ENCODE assay signal across 18 cellular contexts in the genomic region with DNA sequence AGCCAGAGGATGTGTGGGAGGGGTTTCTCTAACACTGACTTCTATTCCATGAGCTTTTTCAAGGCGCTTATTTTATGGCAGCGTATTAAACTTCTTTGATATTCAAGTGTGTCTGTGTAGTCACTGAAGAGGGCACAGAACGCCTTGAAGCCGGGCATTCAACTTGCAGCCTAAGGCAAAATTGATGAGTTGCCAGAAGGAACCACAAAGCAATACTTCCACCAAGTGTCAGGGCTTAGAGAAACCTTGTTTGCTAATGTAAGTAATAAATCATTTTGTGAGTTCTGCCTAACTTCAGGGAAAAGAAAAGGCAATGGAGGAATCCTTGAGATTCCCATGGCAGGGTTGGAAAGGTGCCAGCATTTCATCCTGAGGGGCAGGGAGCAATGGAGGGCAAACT.
DNase-seq lines count a peak whose midpoint lies in the region; ATAC-seq, FAIRE-seq and TF ChIP-seq lines count a peak whose summit lies in the region.
"Had no signal": no experiment of that assay in that cellular context is flagged by ENCODE, and none has a peak within 500 bp of the region (broad histone marks: within the 10 kb centered on the region; RNA-seq: fewer than 3 reads in every experiment).

No MANE protein-coding gene starts in this region.

- peaks cover 2% of the 10 kb centered on the region for H3K27me3 Mint-ChIP-seq in endothelial cell (ENCODE audit: unreplicated experiment)
- H3K27me3 Mint-ChIP-seq in mesothelial cell of epicardium (ENCODE audit: low read depth): no peaks in the 10 kb centered on the region
- H3K27me3 Mint-ChIP-seq: IgD-negative memory B cell; stimulated activated naive B cell treated with anti-CD40 and anti-IgM and Interleukin-4, amounts not matched to agents 10 μg/mL and 1 μg/mL and 100 μg/mL, for 72 hours had no signal

- H3K4me1 ChIP-seq in HepG2 (ENCODE audit: insufficient read depth, low read length) (peaks cover 38% of the 10 kb centered on the region), stomach (peaks cover 0 to 25% (median 5%) of the 10 kb centered on the region in 4 donors)

- no peaks in the 10 kb centered on the region for H4K20me1 ChIP-seq in HepG2 (ENCODE audit: insufficient read depth, low read length)

- CTCF ChIA-PET in HepG2 (lab: Yijun Ruan, JAX; ENCODE audit: low intra/inter-chr PET ratio, low total read pairs): no interaction called here

- WGBS in HepG2 (ENCODE audit: low lambda C conversion rate): 99% methylated on average over 4 of the region's 4 CpGs
- WGBS in stomach, 5 donors: 73 to 90% (median 76%) methylated on average over 4 of the region's 4 CpGs

- H3K27ac Mint-ChIP-seq in endothelial cell (ENCODE audit: unreplicated experiment): peak overlapping the region; percentile 92
- H3K27ac Mint-ChIP-seq in mesothelial cell of epicardium: peak overlapping the region; percentile 43
- H3K27ac Mint-ChIP-seq: activated naive CD4-positive, alpha-beta T cell treated with anti-CD3 and anti-CD28 coated beads, Interleukin-2, amount 50 U/mL, for 72 hours; stimulated activated naive B cell treated with anti-CD40 and anti-IgM and Interleukin-4, amounts not matched to agents 10 μg/mL and 1 μg/mL and 100 μg/mL, for 72 hours had no signal

- no peaks in the 10 kb centered on the region for H3K9me3 ChIP-seq in HepG2 (ENCODE audit: low read length)
- no peaks in the 10 kb centered on the region for H3K9me3 ChIP-seq in stomach
- H3K9me3 ChIP-seq: Caco-2, esophagus muscularis mucosa, neutrophil had no signal

- no peak for FAIRE-seq in HepG2 (lab: Jason Lieb, UNC)
- FAIRE-seq: H1 had no signal

- H3K36me3 ChIP-seq in HepG2 (replicated peaks in 1 of 2; ENCODE audit: control insufficient read depth in 1 of 2, insufficient read depth in 2 of 2, low read length in 2 of 2) (no peaks in the 10 kb centered on the region), stomach (no peaks in the 10 kb centered on the region)
- H3K36me3 ChIP-seq: esophagus muscularis mucosa had no signal

- H3K4me2 ChIP-seq in HepG2 (ENCODE audit: low read depth, low read length): no peak overlapping the region

- TF ChIP-seq POLR2A in HepG2 (IDR thresholded peaks at IDR 0.05; ENCODE audit: insufficient read depth in 1 of 2, low read depth in 2 of 2, low read length in 2 of 2) (no peak), stomach (IDR thresholded peaks at IDR 0.05) (no peak)

- in situ Hi-C loops in HepG2 (cut with HindIII; ENCODE audit: extremely low pct_ligation_motif_present, low pct_unique_long_range_greater_than_20kb): no loop called here

- no peaks in the 10 kb centered on the region for H3K9me3 Mint-ChIP-seq in endothelial cell (ENCODE audit: unreplicated experiment)
- no peaks in the 10 kb centered on the region for H3K9me3 Mint-ChIP-seq in mesothelial cell of epicardium
- H3K9me3 Mint-ChIP-seq: activated naive CD4-positive, alpha-beta T cell treated with anti-CD3 and anti-CD28 coated beads, Interleukin-2, amount 50 U/mL, for 72 hours; IgD-negative memory B cell; stimulated activated naive B cell treated with anti-CD40 and anti-IgM and Interleukin-4, amounts not matched to agents 10 μg/mL and 1 μg/mL and 100 μg/mL, for 72 hours had no signal

- ATAC-seq in GM19351 (IDR thresholded peaks at IDR 0.05; ENCODE audit: unreplicated experiment): no peak
- no peak for ATAC-seq in HepG2
- ATAC-seq: activated naive CD4-positive, alpha-beta T cell treated with anti-CD3 and anti-CD28 coated beads, Interleukin-2, amount 50 U/mL, for 72 hours; stimulated activated naive B cell treated with anti-CD40 and anti-IgM and Interleukin-4, amounts not matched to agents 10 μg/mL and 1 μg/mL and 100 μg/mL, for 72 hours had no signal

- TF ChIP-seq CTCF in LNCaP clone FGC (IDR thresholded peaks at IDR 0.05; ENCODE audit: control insufficient read depth, extremely low read depth, insufficient read depth): peak; percentile 24; the same call in 1 of the 2 replicates
- TF ChIP-seq CTCF in endothelial cell (IDR thresholded peaks at IDR 0.05; ENCODE audit: unreplicated experiment): no peak
- TF ChIP-seq CTCF in mesothelial cell of epicardium (IDR thresholded peaks at IDR 0.05; ENCODE audit: unreplicated experiment): no peak
- TF ChIP-seq CTCF in HepG2 (CRISPR knock-in tag; IDR thresholded peaks at IDR 0.05): no peak
- no peak for TF ChIP-seq CTCF in stomach (IDR thresholded peaks at IDR 0.05)

- TF ChIP-seq EP300 in HepG2 (IDR thresholded peaks at IDR 0.05; ENCODE audit: low read depth in 2 of 2, low read length in 2 of 2) (no peak), HepG2 (CRISPR knock-in tag; IDR thresholded peaks at IDR 0.05; ENCODE audit: borderline replicate concordance) (no peak), stomach (IDR thresholded peaks at IDR 0.05) (no peak)

- H3K4me1 Mint-ChIP-seq in endothelial cell (ENCODE audit: unreplicated experiment) (peaks cover 37% of the 10 kb centered on the region), mesothelial cell of epicardium (peaks cover 23% of the 10 kb centered on the region)

- POLR2A ChIA-PET in HepG2 (lab: Yijun Ruan, JAX): no interaction called here

- no peaks in the 10 kb centered on the region for H3K36me3 Mint-ChIP-seq in endothelial cell (ENCODE audit: low read depth, unreplicated experiment)
- no peaks in the 10 kb centered on the region for H3K36me3 Mint-ChIP-seq in mesothelial cell of epicardium
- H3K36me3 Mint-ChIP-seq: activated naive CD4-positive, alpha-beta T cell treated with anti-CD3 and anti-CD28 coated beads, Interleukin-2, amount 50 U/mL, for 72 hours; IgD-negative memory B cell had no signal

- H3K9ac ChIP-seq in HepG2 (ENCODE audit: insufficient read depth, low read depth, low read length): no peak overlapping the region

- no TSS peak for BruUV-seq in HepG2 (replicated peaks; lab: Mats Ljungman, UMichigan)

- TF ChIP-seq RAD21 in HepG2 (CRISPR knock-in tag; IDR thresholded peaks at IDR 0.05): no peak

- H3K4me3 Mint-ChIP-seq in endothelial cell (ENCODE audit: unreplicated experiment) (no peak overlapping the region), mesothelial cell of epicardium (no peak overlapping the region)
- H3K4me3 Mint-ChIP-seq: IgD-negative memory B cell; stimulated activated naive B cell treated with anti-CD40 and anti-IgM and Interleukin-4, amounts not matched to agents 10 μg/mL and 1 μg/mL and 100 μg/mL, for 72 hours had no signal

- no peak overlapping the region for H3K27ac ChIP-seq in HepG2 (ENCODE audit: extremely low read length, insufficient read depth, low read length)
- no peak overlapping the region for H3K27ac ChIP-seq in stomach
- H3K27ac ChIP-seq: esophagus muscularis mucosa, neutrophil had no signal

- H3K4me3 ChIP-seq in LNCaP clone FGC (ENCODE audit: low read depth, low read length) (no peak overlapping the region), HepG2 (replicated peaks in 1 of 3; ENCODE audit: insufficient read depth in 1 of 3, low read depth in 2 of 3, low read length in 3 of 3) (no peak overlapping the region), stomach (no peak overlapping the region)
- H3K4me3 ChIP-seq: esophagus muscularis mucosa, lung had no signal

- intact Hi-C loops in HepG2 (cut with micrococcal nuclease; ENCODE audit: unreplicated experiment): no loop called here
- intact Hi-C loops in stomach (cut with DNase I; ENCODE audit: low total_unique reads): no loop called here

- H3K27me3 ChIP-seq in HepG2 (ENCODE audit: control insufficient read depth in 1 of 2, insufficient read depth in 2 of 2, low read length in 2 of 2) (no peaks in the 10 kb centered on the region), stomach (no peaks in the 10 kb centered on the region)
- H3K27me3 ChIP-seq: esophagus muscularis mucosa, neutrophil had no signal

- DNase-seq in DMS79 (lab: John Stamatoyannopoulos, UW) (peak; percentile 78), LNCaP clone FGC (ENCODE audit: low read depth) (peak; percentile 80), endothelial cell (ENCODE audit: low spot score) (no peak), mesothelial cell of epicardium (ENCODE audit: low spot score in 2 of 2, unreplicated experiment in 2 of 2) (no peak), HepG2 (ENCODE audit: low spot score) (no peak), NCI-H524 treated with DMSO at 0.1 percent for 48 hours (lab: John Stamatoyannopoulos, UW) (no peak), stomach (no peak)
- DNase-seq: activated CD4-positive, CD25-positive, alpha-beta regulatory T cell; Caco-2; stimulated activated naive B cell treated with anti-CD40 and anti-IgM and Interleukin-4, amounts not matched to agents 10 μg/mL and 1 μg/mL and 100 μg/mL, for 72 hours; T-helper 1 cell had no signal

- no peak overlapping the region for H2AFZ ChIP-seq in HepG2 (ENCODE audit: low read length)

- no peaks in the 10 kb centered on the region for H3K79me2 ChIP-seq in HepG2 (ENCODE audit: insufficient read depth, low read length)

TF ChIP-seq in HepG2, 621 proteins besides CTCF, POLR2A, EP300 and RAD21:
- no peak for TF ChIP-seq ZNF30 (CRISPR knock-in tag; IDR thresholded peaks at IDR 0.05)
- no peak for TF ChIP-seq TCF7L2 (IDR thresholded peaks at IDR 0.05; ENCODE audit: low read depth, low read length)
- TF ChIP-seq RBM22 (optimal IDR thresholded peaks at IDR 0.05; ENCODE audit: low read length): no peak

Comparison
In these comparisons a context has a peak if more than half of its experiments do, and no peak if none do; other contexts are left out.
1. DNase-seq: peak in DMS79 (single experiment) and LNCaP clone FGC (single experiment); none in endothelial cell (single experiment), mesothelial cell of epicardium (0 of 2), HepG2 (single experiment), NCI-H524 treated with DMSO at 0.1 percent for 48 hours (single experiment) and stomach (single experiment).